ENCODE assay signal across 1 cellular context in the genomic region with DNA sequence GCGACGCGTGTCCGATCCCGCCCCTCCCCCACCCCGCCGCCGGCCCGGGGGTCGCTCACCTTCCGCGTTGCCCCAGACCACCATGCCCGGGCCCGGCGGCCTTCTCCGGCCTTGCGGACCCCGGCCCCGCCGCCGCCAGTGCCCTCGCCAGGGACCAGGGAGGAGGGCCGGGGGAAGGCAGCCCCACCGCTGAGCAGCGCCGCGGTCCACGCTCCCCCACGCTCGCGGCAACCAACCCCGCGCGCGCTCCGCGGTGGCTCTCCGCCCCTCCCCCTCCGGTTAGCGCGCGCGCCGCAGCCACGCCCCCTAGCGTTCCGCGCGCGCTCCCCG.
A peak's percentile ranks its signal among the peaks of the same experiment; 100 is the strongest.
TF ChIP-seq lines count a peak whose summit lies in the region.

A gene (minus strand): TSS at position 260 of the 330 bp plus-strand sequence. CDS start 25,042 bp downstream, outside the sequence.

TF ChIP-seq in H1, 55 proteins besides CTCF, POLR2A, EP300 and RAD21 (continued from another document):
- TF ChIP-seq, protein P1, sequence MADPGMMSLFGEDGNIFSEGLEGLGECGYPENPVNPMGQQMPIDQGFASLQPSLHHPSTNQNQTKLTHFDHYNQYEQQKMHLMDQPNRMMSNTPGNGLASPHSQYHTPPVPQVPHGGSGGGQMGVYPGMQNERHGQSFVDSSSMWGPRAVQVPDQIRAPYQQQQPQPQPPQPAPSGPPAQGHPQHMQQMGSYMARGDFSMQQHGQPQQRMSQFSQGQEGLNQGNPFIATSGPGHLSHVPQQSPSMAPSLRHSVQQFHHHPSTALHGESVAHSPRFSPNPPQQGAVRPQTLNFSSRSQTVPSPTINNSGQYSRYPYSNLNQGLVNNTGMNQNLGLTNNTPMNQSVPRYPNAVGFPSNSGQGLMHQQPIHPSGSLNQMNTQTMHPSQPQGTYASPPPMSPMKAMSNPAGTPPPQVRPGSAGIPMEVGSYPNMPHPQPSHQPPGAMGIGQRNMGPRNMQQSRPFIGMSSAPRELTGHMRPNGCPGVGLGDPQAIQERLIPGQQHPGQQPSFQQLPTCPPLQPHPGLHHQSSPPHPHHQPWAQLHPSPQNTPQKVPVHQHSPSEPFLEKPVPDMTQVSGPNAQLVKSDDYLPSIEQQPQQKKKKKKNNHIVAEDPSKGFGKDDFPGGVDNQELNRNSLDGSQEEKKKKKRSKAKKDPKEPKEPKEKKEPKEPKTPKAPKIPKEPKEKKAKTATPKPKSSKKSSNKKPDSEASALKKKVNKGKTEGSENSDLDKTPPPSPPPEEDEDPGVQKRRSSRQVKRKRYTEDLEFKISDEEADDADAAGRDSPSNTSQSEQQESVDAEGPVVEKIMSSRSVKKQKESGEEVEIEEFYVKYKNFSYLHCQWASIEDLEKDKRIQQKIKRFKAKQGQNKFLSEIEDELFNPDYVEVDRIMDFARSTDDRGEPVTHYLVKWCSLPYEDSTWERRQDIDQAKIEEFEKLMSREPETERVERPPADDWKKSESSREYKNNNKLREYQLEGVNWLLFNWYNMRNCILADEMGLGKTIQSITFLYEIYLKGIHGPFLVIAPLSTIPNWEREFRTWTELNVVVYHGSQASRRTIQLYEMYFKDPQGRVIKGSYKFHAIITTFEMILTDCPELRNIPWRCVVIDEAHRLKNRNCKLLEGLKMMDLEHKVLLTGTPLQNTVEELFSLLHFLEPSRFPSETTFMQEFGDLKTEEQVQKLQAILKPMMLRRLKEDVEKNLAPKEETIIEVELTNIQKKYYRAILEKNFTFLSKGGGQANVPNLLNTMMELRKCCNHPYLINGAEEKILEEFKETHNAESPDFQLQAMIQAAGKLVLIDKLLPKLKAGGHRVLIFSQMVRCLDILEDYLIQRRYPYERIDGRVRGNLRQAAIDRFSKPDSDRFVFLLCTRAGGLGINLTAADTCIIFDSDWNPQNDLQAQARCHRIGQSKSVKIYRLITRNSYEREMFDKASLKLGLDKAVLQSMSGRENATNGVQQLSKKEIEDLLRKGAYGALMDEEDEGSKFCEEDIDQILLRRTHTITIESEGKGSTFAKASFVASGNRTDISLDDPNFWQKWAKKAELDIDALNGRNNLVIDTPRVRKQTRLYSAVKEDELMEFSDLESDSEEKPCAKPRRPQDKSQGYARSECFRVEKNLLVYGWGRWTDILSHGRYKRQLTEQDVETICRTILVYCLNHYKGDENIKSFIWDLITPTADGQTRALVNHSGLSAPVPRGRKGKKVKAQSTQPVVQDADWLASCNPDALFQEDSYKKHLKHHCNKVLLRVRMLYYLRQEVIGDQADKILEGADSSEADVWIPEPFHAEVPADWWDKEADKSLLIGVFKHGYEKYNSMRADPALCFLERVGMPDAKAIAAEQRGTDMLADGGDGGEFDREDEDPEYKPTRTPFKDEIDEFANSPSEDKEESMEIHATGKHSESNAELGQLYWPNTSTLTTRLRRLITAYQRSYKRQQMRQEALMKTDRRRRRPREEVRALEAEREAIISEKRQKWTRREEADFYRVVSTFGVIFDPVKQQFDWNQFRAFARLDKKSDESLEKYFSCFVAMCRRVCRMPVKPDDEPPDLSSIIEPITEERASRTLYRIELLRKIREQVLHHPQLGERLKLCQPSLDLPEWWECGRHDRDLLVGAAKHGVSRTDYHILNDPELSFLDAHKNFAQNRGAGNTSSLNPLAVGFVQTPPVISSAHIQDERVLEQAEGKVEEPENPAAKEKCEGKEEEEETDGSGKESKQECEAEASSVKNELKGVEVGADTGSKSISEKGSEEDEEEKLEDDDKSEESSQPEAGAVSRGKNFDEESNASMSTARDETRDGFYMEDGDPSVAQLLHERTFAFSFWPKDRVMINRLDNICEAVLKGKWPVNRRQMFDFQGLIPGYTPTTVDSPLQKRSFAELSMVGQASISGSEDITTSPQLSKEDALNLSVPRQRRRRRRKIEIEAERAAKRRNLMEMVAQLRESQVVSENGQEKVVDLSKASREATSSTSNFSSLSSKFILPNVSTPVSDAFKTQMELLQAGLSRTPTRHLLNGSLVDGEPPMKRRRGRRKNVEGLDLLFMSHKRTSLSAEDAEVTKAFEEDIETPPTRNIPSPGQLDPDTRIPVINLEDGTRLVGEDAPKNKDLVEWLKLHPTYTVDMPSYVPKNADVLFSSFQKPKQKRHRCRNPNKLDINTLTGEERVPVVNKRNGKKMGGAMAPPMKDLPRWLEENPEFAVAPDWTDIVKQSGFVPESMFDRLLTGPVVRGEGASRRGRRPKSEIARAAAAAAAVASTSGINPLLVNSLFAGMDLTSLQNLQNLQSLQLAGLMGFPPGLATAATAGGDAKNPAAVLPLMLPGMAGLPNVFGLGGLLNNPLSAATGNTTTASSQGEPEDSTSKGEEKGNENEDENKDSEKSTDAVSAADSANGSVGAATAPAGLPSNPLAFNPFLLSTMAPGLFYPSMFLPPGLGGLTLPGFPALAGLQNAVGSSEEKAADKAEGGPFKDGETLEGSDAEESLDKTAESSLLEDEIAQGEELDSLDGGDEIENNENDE (IDR thresholded peaks at IDR 0.05; ENCODE audit: insufficient replicate concordance, low read length), result no peak
- TF ChIP-seq TAF1 (IDR thresholded peaks at IDR 0.05; ENCODE audit: low read depth, low read length), result peak; percentile 19; the same call in 1 of the 2 replicates
